In genomic region chr3:182248349-182248880, GRCh38 we compare ENCODE assay signal across 14 cellular contexts.
DNase-seq lines count a peak whose midpoint lies in the region; FAIRE-seq and TF ChIP-seq lines count a peak whose summit lies in the region.
"Had no signal": no experiment of that assay in that cellular context is flagged by ENCODE, and none has a peak within 500 bp of the region (broad histone marks: within the 10 kb centered on the region; RNA-seq: fewer than 3 reads in every experiment).

No MANE protein-coding gene starts in this region.

- no peak overlapping the region for H3K9ac ChIP-seq in KMS-11
- H3K9ac ChIP-seq in kidney (ENCODE audit: low read length in 2 of 2): no peak overlapping the region
- H3K9ac ChIP-seq: parathyroid adenoma had no signal

- no peaks in the 10 kb centered on the region for H3K27me3 ChIP-seq in KMS-11 (ENCODE audit: insufficient read depth, low read depth)
- H3K27me3 ChIP-seq: dorsolateral prefrontal cortex, gastrocnemius medialis had no signal

- H4K20me1 ChIP-seq in KMS-11 (ENCODE audit: insufficient read depth): no peaks in the 10 kb centered on the region

- no peak overlapping the region for H3K4me2 ChIP-seq in KMS-11

- H2AFZ ChIP-seq in KMS-11 (ENCODE audit: low read depth): no peak overlapping the region
- H2AFZ ChIP-seq: parathyroid adenoma had no signal

- no peaks in the 10 kb centered on the region for H3K9me3 ChIP-seq in kidney (ENCODE audit: control insufficient read depth in 1 of 2, low read length in 2 of 2)
- H3K9me3 ChIP-seq: gastrocnemius medialis had no signal

- TF ChIP-seq POLR2A in H54 (IDR thresholded peaks at IDR 0.05; ENCODE audit: low read depth, low read length): no peak

- no peak for FAIRE-seq in H54 (lab: Jason Lieb, UNC)
- no peak for FAIRE-seq in kidney (lab: Jason Lieb, UNC)

- no peaks in the 10 kb centered on the region for H3K79me2 ChIP-seq in KMS-11 (ENCODE audit: insufficient read depth, low read depth)
- H3K79me2 ChIP-seq: parathyroid adenoma had no signal

- no peaks in the 10 kb centered on the region for H3K36me3 ChIP-seq in KMS-11 (ENCODE audit: insufficient read depth)
- H3K36me3 ChIP-seq in kidney (ENCODE audit: control insufficient read depth in 1 of 2, insufficient read depth in 2 of 2, low read length in 2 of 2): no peaks in the 10 kb centered on the region
- H3K36me3 ChIP-seq: gastrocnemius medialis had no signal

- H3K27ac ChIP-seq in KMS-11: no peak overlapping the region
- no peak overlapping the region for H3K27ac ChIP-seq in kidney (ENCODE audit: low read depth in 2 of 2, low read length in 2 of 2)
- H3K27ac ChIP-seq: gastrocnemius medialis, parathyroid adenoma had no signal

- H3K4me1 ChIP-seq in KMS-11 (ENCODE audit: low read depth, poor library complexity, severe bottlenecking) (peaks cover 4% of the 10 kb centered on the region), kidney (ENCODE audit: control insufficient read depth in 1 of 2, insufficient read depth in 1 of 2, low read depth in 1 of 2, low read length in 2 of 2) (no peaks in the 10 kb centered on the region)
- H3K4me1 ChIP-seq: gastrocnemius medialis, parathyroid adenoma had no signal

- intact Hi-C loops in kidney (cut with DNase I): no loop called here

- no peak overlapping the region for H3K4me3 ChIP-seq in KMS-11 (IDR thresholded peaks at IDR 0.05; ENCODE audit: insufficient read depth, low read depth, low read length)
- no peak overlapping the region for H3K4me3 ChIP-seq in kidney (ENCODE audit: low read length in 2 of 2)
- H3K4me3 ChIP-seq: dorsolateral prefrontal cortex, gastrocnemius medialis had no signal

- TF ChIP-seq CTCF in KMS-11 (conservative IDR thresholded peaks at IDR 0.05; ENCODE audit: low read depth, low read length) (0 out of 2 replicates have a peak, but pooled peaks have one; percentile 22), kidney (IDR thresholded peaks at IDR 0.05; ENCODE audit: borderline replicate concordance, extremely low read depth, insufficient read depth) (no peak)

- peak; percentile 49 for DNase-seq in DMS 273 (lab: John Stamatoyannopoulos, UW; ENCODE audit: unreplicated experiment)
- DNase-seq in DMS 273 treated with DMSO at 0.1 percent for 48 hours (lab: John Stamatoyannopoulos, UW): no peak
- peak; percentile 27 for DNase-seq in SW480 (ENCODE audit: low spot score)
- DNase-seq in myocyte (ENCODE audit: low read depth): peak; percentile 23
- no peak for DNase-seq in NCI-H2227 treated with DMSO at 0.1 percent for 48 hours (lab: John Stamatoyannopoulos, UW)
- no peak for DNase-seq in H54 (ENCODE audit: insufficient read length, low spot score)
- DNase-seq in kidney: no peak
- DNase-seq: activated CD8-positive, alpha-beta T cell treated with anti-CD3 and anti-CD28 coated beads, Interleukin-2, amount 10 ng/mL, durations not matched to agents 7 days and 5 days; activated naive CD8-positive, alpha-beta T cell treated with anti-CD3 and anti-CD28 coated beads for 36 hours; dorsolateral prefrontal cortex; gastrocnemius medialis; T-helper 2 cell had no signal

Comparison
In these comparisons a context has a peak if more than half of its experiments do, and no peak if none do; other contexts are left out.
1. DNase-seq: peak in DMS 273 (single experiment), SW480 (single experiment) and myocyte (single experiment); none in DMS 273 treated with DMSO at 0.1 percent for 48 hours (single experiment), NCI-H2227 treated with DMSO at 0.1 percent for 48 hours (single experiment), H54 (single experiment) and kidney (single experiment).